In the genomic region with DNA sequence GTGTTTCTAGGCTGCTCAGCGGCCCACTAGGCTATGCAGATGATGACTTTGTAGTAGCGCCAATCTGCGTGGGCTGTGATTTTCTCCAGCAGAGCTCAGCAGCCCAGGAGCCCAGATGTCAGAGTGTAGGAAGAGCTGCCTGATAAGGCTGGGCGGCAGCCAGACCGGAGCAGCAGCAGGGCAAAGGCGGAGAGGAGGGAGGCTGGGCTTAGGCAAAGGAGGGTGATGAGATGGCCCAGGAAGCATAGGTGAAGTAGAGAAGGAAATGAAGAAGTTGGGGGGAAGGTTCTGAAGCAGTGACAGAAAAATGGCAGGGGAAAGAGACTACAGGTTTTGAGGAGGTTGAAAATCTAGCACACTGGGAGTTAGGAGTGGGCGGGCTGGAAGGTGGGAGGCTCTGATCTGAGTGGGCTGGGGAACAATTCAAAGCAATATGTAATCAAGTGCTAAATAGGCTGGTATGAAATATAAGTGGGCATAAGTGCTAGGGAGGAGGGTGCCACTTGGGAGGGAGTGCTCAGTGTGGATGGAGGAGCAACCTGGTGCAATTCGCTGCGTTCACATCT, we compare ENCODE assay signal across 13 cellular contexts. TPM values are rescaled to one million over a fixed set of nuclear protein-coding genes. Genes with fewer than 3 reads are reported as not detected.
A peak's percentile ranks its signal among the peaks of the same experiment; 100 is the strongest.
DNase-seq lines count a peak whose midpoint lies in the region; ATAC-seq and TF ChIP-seq lines count a peak whose summit lies in the region.
"Had no signal": no experiment of that assay in that cellular context is flagged by ENCODE, and none has a peak within 500 bp of the region (broad histone marks: within the 10 kb centered on the region; RNA-seq: fewer than 3 reads in every experiment).

No MANE protein-coding gene starts in this region.

- no peak for TF ChIP-seq RAD21 in IMR-90 (IDR thresholded peaks at IDR 0.05; ENCODE audit: low read length)

- H4K5ac ChIP-seq in IMR-90 (ENCODE audit: low read depth, low read length), result no peak overlapping the region; the same call in 1 of the 2 replicates

- no peak overlapping the region for H2BK5ac ChIP-seq in IMR-90 (ENCODE audit: low read depth, low read length, poor library complexity, severe bottlenecking)

- H2BK20ac ChIP-seq in IMR-90 (ENCODE audit: low read depth, low read length), result peak overlapping the region; percentile 58; the same call in 1 of the 2 replicates

- BruUV-seq in IMR-90 (replicated peaks; lab: Mats Ljungman, UMichigan), result no TSS peak

- H3K27ac ChIP-seq in IMR-90 (ENCODE audit: insufficient read depth, low read length) (no peak overlapping the region), adrenal gland (no peak overlapping the region), right cardiac atrium (ENCODE audit: low read length) (no peak overlapping the region), brain microvascular endothelial cell (no peak overlapping the region), SJCRH30 (no peak overlapping the region)

- H3K4me1 ChIP-seq in IMR-90 (ENCODE audit: control insufficient read depth, insufficient read depth, low read length), result peaks cover 21% of the 10 kb centered on the region
- peaks cover 0 to 26% of the 10 kb centered on the region in 2 donors for H3K4me1 ChIP-seq in adrenal gland (replicated peaks in 1 of 2)
- H3K4me1 ChIP-seq in right cardiac atrium (ENCODE audit: control insufficient read depth, insufficient read depth, low read length), result peaks cover 2% of the 10 kb centered on the region
- H3K4me1 ChIP-seq in SJCRH30, result peaks cover 26% of the 10 kb centered on the region

- TF ChIP-seq CTCF in IMR-90 (conservative IDR thresholded peaks at IDR 0.05; ENCODE audit: low read depth, low read length) (no peak), adrenal gland (IDR thresholded peaks at IDR 0.05) (no peak), brain microvascular endothelial cell (IDR thresholded peaks at IDR 0.05; ENCODE audit: low read depth, low read length, missing control alignments) (no peak)

- H3K27me3 ChIP-seq in IMR-90 (ENCODE audit: control insufficient read depth, insufficient read depth, low read length) (no peaks in the 10 kb centered on the region), adrenal gland (no peaks in the 10 kb centered on the region), right cardiac atrium (ENCODE audit: control insufficient read depth, insufficient read depth) (no peaks in the 10 kb centered on the region), brain microvascular endothelial cell (replicated peaks) (no peaks in the 10 kb centered on the region), SJCRH30 (no peaks in the 10 kb centered on the region)

- peak overlapping the region; percentile 36 to 60; a peak in 2 of 4 replicates for H4K8ac ChIP-seq in IMR-90 (ENCODE audit: low read depth in 2 of 2, low read length in 2 of 2)

- WGBS in IMR-90 (ENCODE audit: extremely low coverage in 2 of 2, insufficient read length in 1 of 2), 2 experiments, result 48% methylated on average over 7 of the region's 9 CpGs; no CpG with 5 or more reads in 1 of the 2 experiments
- WGBS in adrenal gland, 4 donors, result 52 to 63% (median 58%) methylated on average over 9 of the region's 9 CpGs
- WGBS in right cardiac atrium, result 46% methylated on average over 9 of the region's 9 CpGs

- H3K36me3 ChIP-seq in IMR-90 (ENCODE audit: control insufficient read depth, insufficient read depth, low read length) (no peaks in the 10 kb centered on the region), adrenal gland (replicated peaks in 1 of 2) (no peaks in the 10 kb centered on the region), brain microvascular endothelial cell (replicated peaks) (no peaks in the 10 kb centered on the region), SJCRH30 (no peaks in the 10 kb centered on the region)

- POLR2A ChIA-PET in IMR-90 (lab: Charles Lee; ENCODE audit: unreplicated experiment), result no interaction called here

- DNase-seq in IMR-90 (peak; percentile 76), adrenal gland (peak in 6 of 7 donors; percentile 56 to 85 (median 70)), right cardiac atrium (peak; percentile 66 to 85 (median 80)), putamen (ENCODE audit: low spot score) (peak; percentile 66), NCI-H146 (lab: John Stamatoyannopoulos, UW) (no peak), brain microvascular endothelial cell (no peak), SJCRH30 (no peak), NOMO-1 treated with DMSO at 0.1 percent for 48 hours (lab: John Stamatoyannopoulos, UW; ENCODE audit: unreplicated experiment) (no peak)
- DNase-seq: activated CD4-positive, alpha-beta T cell treated with anti-CD3 and anti-CD28 coated beads, Interleukin-2, amount 50 U/mL, for 4 hours; activated naive CD4-positive, alpha-beta T cell treated with Interleukin-2 at 50 U/mL for 16 hours; CD8-positive, alpha-beta T cell; MV-4-11; substantia nigra had no signal

- no peak overlapping the region for H3K23ac ChIP-seq in IMR-90 (ENCODE audit: low read depth, low read length)

- peak overlapping the region; percentile 53 for H4K91ac ChIP-seq in IMR-90 (ENCODE audit: insufficient read depth, low read depth, low read length)

- no peaks in the 10 kb centered on the region for H4K20me1 ChIP-seq in IMR-90 (ENCODE audit: insufficient read depth, low read length)

- peaks cover 16% of the 10 kb centered on the region; the same call in 1 of the 2 replicates for H3K9me1 ChIP-seq in IMR-90 (ENCODE audit: insufficient read depth, low read length)

- peaks cover 0 to 7% of the 10 kb centered on the region in 2 experiments; a peak in 3 of 4 replicates for H3K79me1 ChIP-seq in IMR-90 (ENCODE audit: low read depth in 1 of 2, low read length in 2 of 2)

- H2AK9ac ChIP-seq in IMR-90 (replicated peaks; ENCODE audit: low read depth, low read length, poor library complexity), result no peak overlapping the region

- intact Hi-C loops in IMR-90 (cut with micrococcal nuclease), result no loop called here
- intact Hi-C loops in adrenal gland (cut with DNase I), result no loop called here
- intact Hi-C loops in right cardiac atrium (cut with DNase I), result no loop called here

- peak overlapping the region; percentile 76; the same call in 1 of the 2 replicates for H2AK5ac ChIP-seq in IMR-90 (ENCODE audit: low read depth, low read length)

- dilution Hi-C loops in IMR-90 (cut with HindIII; ENCODE audit: low sequenced_read_pairs, unreplicated experiment), result no loop called here

- H3K4me3 ChIP-seq in IMR-90 (ENCODE audit: insufficient read depth, low read depth, low read length) (no peak overlapping the region), adrenal gland (no peak overlapping the region), right cardiac atrium (ENCODE audit: low read length) (no peak overlapping the region), brain microvascular endothelial cell (ENCODE audit: low read depth, low read length) (no peak overlapping the region), SJCRH30 (no peak overlapping the region)

- CTCF ChIA-PET in IMR-90 (lab: Yijun Ruan, JAX), result interaction anchor here (0.5 kb wide), 1 partner anchor 428 kb away, joined by 4 read pairs; no protein-coding TSS in a partner anchor

- peak overlapping the region; percentile 10; the same call in 1 of the 2 replicates for H3K14ac ChIP-seq in IMR-90 (replicated peaks; ENCODE audit: low read depth, low read length)

- no peak overlapping the region for H3K56ac ChIP-seq in IMR-90 (ENCODE audit: extremely low read depth, insufficient read depth, low read length)

- H2BK120ac ChIP-seq in IMR-90 (ENCODE audit: low read depth, low read length), result peak overlapping the region; percentile 82

- H2BK15ac ChIP-seq in IMR-90 (ENCODE audit: low read depth, low read length), result peak overlapping the region; percentile 78; the same call in 2 of the 3 replicates

- H3K4me2 ChIP-seq in IMR-90 (ENCODE audit: low read depth, low read length), result no peak overlapping the region

- H3K18ac ChIP-seq in IMR-90 (ENCODE audit: low read depth, low read length), result peak overlapping the region; percentile 76

- H3K9me3 ChIP-seq in IMR-90 (ENCODE audit: control insufficient read depth, insufficient read depth, low read length) (no peaks in the 10 kb centered on the region), adrenal gland (replicated peaks in 1 of 3) (no peaks in the 10 kb centered on the region), right cardiac atrium (ENCODE audit: control insufficient read depth, low read length) (no peaks in the 10 kb centered on the region), SJCRH30 (replicated peaks) (no peaks in the 10 kb centered on the region)

- H3K9ac ChIP-seq in IMR-90 (ENCODE audit: low read depth, low read length), result no peak overlapping the region

- peak overlapping the region; percentile 59 for H2AFZ ChIP-seq in IMR-90 (replicated peaks; ENCODE audit: low read length, poor library complexity)

- no peak for TF ChIP-seq POLR2A in IMR-90 (IDR thresholded peaks at IDR 0.05; ENCODE audit: low read depth, low read length)
- TF ChIP-seq POLR2A in adrenal gland (IDR thresholded peaks at IDR 0.05), result no peak

- in situ Hi-C loops in IMR-90 (cut with MboI; ENCODE audit: low sequenced_read_pairs), result no loop called here
- in situ Hi-C loops in brain microvascular endothelial cell (cut with HindIII; ENCODE audit: low pct_ligation_motif_present, low sequenced_read_pairs), result no loop called here

- ATAC-seq in IMR-90 (ENCODE audit: low read depth) (peak; percentile 74), right cardiac atrium (peak; percentile 92 to 95)
- ATAC-seq: CD8-positive, alpha-beta T cell had no signal

- peak overlapping the region; percentile 78 for H3K4ac ChIP-seq in IMR-90 (ENCODE audit: low read depth, low read length)

TF ChIP-seq in IMR-90, 13 proteins besides CTCF, POLR2A, EP300 and RAD21 (continues in another document):
- TF ChIP-seq FOS (IDR thresholded peaks at IDR 0.05; ENCODE audit: low read depth, low read length) (no peak), SMC3 (IDR thresholded peaks at IDR 0.05; ENCODE audit: low read depth, low read length) (no peak), MXI1 (IDR thresholded peaks at IDR 0.05; ENCODE audit: borderline replicate concordance, low read depth, low read length) (no peak), NFE2L2 (IDR thresholded peaks at IDR 0.05; ENCODE audit: low read depth, low read length) (no peak)

RNA-seq across cellular contexts. Expression of a gene that starts 29.3 kb away (rescaled TPM):
- total RNA-seq in IMR-90 (2012; rRNA removed) (290 and 1,344 TPM in 2 replicates), adrenal gland (100 to 1,000 TPM; 454 to 751 (median 594) TPM), right cardiac atrium (100 to 1,000 TPM; 281 to 612 (median 394) TPM)
- polyA plus RNA-seq in IMR-90 (2012; rRNA removed) (774 and 970 TPM in 2 replicates), adrenal gland (1,000 to 10,000 TPM in 1 of 3 donors, 100 to 1,000 TPM in 2; 452 to 1,243 (median 521) TPM), right cardiac atrium (421 TPM)
- polyA plus RNA-seq in IMR-90 (2012; cell fraction: cytosol; rRNA removed), result 56.0 and 99.9 TPM in 2 replicates
- 20.2 and 214 TPM in 2 replicates for polyA plus RNA-seq in IMR-90 (2012; cell fraction: nucleus; rRNA removed; ENCODE audit: low replicate concordance)
- 629 and 678 TPM in 2 replicates for total RNA-seq in SJCRH30 (2014; rRNA removed; shearing (Covaris generic))

RNA-seq across cellular contexts. Expression of a gene that starts 50.6 kb away (rescaled TPM):
- total RNA-seq in IMR-90 (2012; rRNA removed), result 0.18 and 0.28 TPM in 2 replicates
- polyA plus RNA-seq in IMR-90 (2012; rRNA removed), result 0.06 and 0.12 TPM in 2 replicates
- polyA plus RNA-seq in IMR-90 (2012; cell fraction: cytosol; rRNA removed), result not detected in 2 replicates
- polyA plus RNA-seq in IMR-90 (2012; cell fraction: nucleus; rRNA removed; ENCODE audit: low replicate concordance), result 0.18 and 0.49 TPM in 2 replicates
- not detected for total RNA-seq in adrenal gland
- polyA plus RNA-seq in adrenal gland, result under 1 TPM in 1 of 3 donors, not detected in 2; 0.24 TPM
- under 1 TPM in 2 of 4 donors, not detected in 2; 0.20 to 0.29 TPM for total RNA-seq in right cardiac atrium
- not detected for polyA plus RNA-seq in right cardiac atrium
- 0.14 and 0.33 TPM in 2 replicates for total RNA-seq in SJCRH30 (2014; rRNA removed; shearing (Covaris generic))

Comparison
In these comparisons a context has a peak if more than half of its experiments do, and no peak if none do; other contexts are left out.
1. DNase-seq: peak in IMR-90 (single experiment), adrenal gland (6 of 7), right cardiac atrium (3 of 3) and putamen (single experiment); none in NCI-H146 (single experiment), brain microvascular endothelial cell (single experiment), SJCRH30 (0 of 2) and NOMO-1 treated with DMSO at 0.1 percent for 48 hours (single experiment).